13 cellular contexts compared by ENCODE assay signal in genomic region chr1:222798111-222798510, GRCh38.
A peak's percentile ranks its signal among the peaks of the same experiment; 100 is the strongest.
DNase-seq lines count a peak whose midpoint lies in the region; ATAC-seq lines count a peak whose summit lies in the region.
"Had no signal": no experiment of that assay in that cellular context is flagged by ENCODE, and none has a peak within 500 bp of the region (broad histone marks: within the 10 kb centered on the region; RNA-seq: fewer than 3 reads in every experiment).

No MANE protein-coding gene starts in this region.

- peak overlapping the region; percentile 51 for H3K4me2 ChIP-seq in BLaER1

- H3K4me1 ChIP-seq in BLaER1: peaks cover 19% of the 10 kb centered on the region

- no peaks in the 10 kb centered on the region for H3K36me3 ChIP-seq in BLaER1
- H3K36me3 ChIP-seq: cardiac muscle cell, tibial nerve had no signal

- no peak overlapping the region for H3K9ac ChIP-seq in BLaER1

- peaks cover 17% of the 10 kb centered on the region for H3K9me3 ChIP-seq in BLaER1
- H3K9me3 ChIP-seq: tibial nerve had no signal

- ATAC-seq in HG02610 (IDR thresholded peaks at IDR 0.05; ENCODE audit: unreplicated experiment) (peak; percentile 69), GM21529 (IDR thresholded peaks at IDR 0.05; ENCODE audit: unreplicated experiment) (no peak), HG02588 (IDR thresholded peaks at IDR 0.05; ENCODE audit: unreplicated experiment) (no peak)
- ATAC-seq: natural killer cell had no signal

- no peak overlapping the region for H3K4me3 ChIP-seq in BLaER1
- H3K4me3 ChIP-seq: cardiac muscle cell, tibial nerve had no signal

- H4K20me1 ChIP-seq in BLaER1: no peaks in the 10 kb centered on the region

- H3K27me3 ChIP-seq in BLaER1: no peaks in the 10 kb centered on the region
- H3K27me3 ChIP-seq: cardiac muscle cell, tibial nerve had no signal

- DNase-seq in amniotic epithelial cell (ENCODE audit: low read depth) (peak; percentile 70), kidney tubule cell (ENCODE audit: low spot score) (peak; percentile 92), amygdala (lab: John Stamatoyannopoulos, UW) (no peak), NCI-H82 treated with DMSO at 0.1 percent for 48 hours (lab: John Stamatoyannopoulos, UW; ENCODE audit: unreplicated experiment) (no peak)
- DNase-seq: activated CD4-positive, alpha-beta memory T cell treated with anti-CD3 and anti-CD28 coated beads for 36 hours; natural killer cell; NCI-H2107 had no signal

- no peak overlapping the region for H3K27ac ChIP-seq in BLaER1
- H3K27ac ChIP-seq: cardiac muscle cell, tibial nerve had no signal

Comparison
In these comparisons a context has a peak if more than half of its experiments do, and no peak if none do; other contexts are left out.
1. DNase-seq: peak in amniotic epithelial cell (single experiment) and kidney tubule cell (single experiment); none in amygdala (0 of 56) and NCI-H82 treated with DMSO at 0.1 percent for 48 hours (single experiment).